ENCODE assay signal across 9 cellular contexts in genomic region chr9:89522979-89523305, GRCh38. TPM values are rescaled to one million over a fixed set of nuclear protein-coding genes. Genes with fewer than 3 reads are reported as not detected.
A peak's percentile ranks its signal among the peaks of the same experiment; 100 is the strongest.
DNase-seq lines count a peak whose midpoint lies in the region; ATAC-seq, FAIRE-seq and TF ChIP-seq lines count a peak whose summit lies in the region.
"Had no signal": no experiment of that assay in that cellular context is flagged by ENCODE, and none has a peak within 500 bp of the region (broad histone marks: within the 10 kb centered on the region; RNA-seq: fewer than 3 reads in every experiment).

No MANE protein-coding gene starts in this region.

- no peak overlapping the region for H3K14ac ChIP-seq in H1 (ENCODE audit: insufficient read length)

- H3K23me2 ChIP-seq in H1 (ENCODE audit: low read depth, low read length) = no peaks in the 10 kb centered on the region

- H3K4me1 Mint-ChIP-seq in CD14-positive monocyte = peaks cover 95% of the 10 kb centered on the region

- no peaks in the 10 kb centered on the region; a peak in 1 of 7 replicates for H3K27me3 ChIP-seq in H1 (replicated peaks in 1 of 4; ENCODE audit: control insufficient read depth in 3 of 4, extremely low read depth in 1 of 4, insufficient read depth in 3 of 4, low read length in 3 of 4)

- TF ChIP-seq POLR2A in H1 (IDR thresholded peaks at IDR 0.05; ENCODE audit: control extremely low read depth in 1 of 2, low read depth in 2 of 2, low read length in 2 of 2) = no peak

- H3K4ac ChIP-seq in H1 (replicated peaks; ENCODE audit: insufficient read length, low read depth, low read length) = no peak overlapping the region

- TF ChIP-seq CTCF in CD14-positive monocyte (IDR thresholded peaks at IDR 0.05) (no peak), H1 (IDR thresholded peaks at IDR 0.05; ENCODE audit: control extremely low read depth in 1 of 3, insufficient read depth in 1 of 3, low read depth in 1 of 3, low read length in 3 of 3) (no peak), GM10266 (IDR thresholded peaks at IDR 0.05; ENCODE audit: control insufficient read depth, insufficient read depth, low read depth, missing control alignments) (no peak)

- H3K9me3 ChIP-seq in H1 (ENCODE audit: insufficient read depth in 2 of 2, low read depth in 1 of 2, low read length in 1 of 2) = no peaks in the 10 kb centered on the region

- no peak overlapping the region for H3K4me3 Mint-ChIP-seq in CD14-positive monocyte

- TF ChIP-seq EP300 in H1 (IDR thresholded peaks at IDR 0.05; ENCODE audit: borderline replicate concordance in 1 of 2, low read depth in 2 of 2, low read length in 2 of 2) = no peak

- POLR2A ChIA-PET in H1 (lab: Charles Lee; ENCODE audit: partially characterized antibody) = interaction anchor here (1.2 kb wide), 1 partner anchor 11 kb away, joined by 3 read pairs; no protein-coding TSS in a partner anchor

- H4K91ac ChIP-seq in H1 (replicated peaks; ENCODE audit: insufficient read length, low read length) = peak overlapping the region; percentile 52

- H3K79me2 ChIP-seq in H1 (ENCODE audit: control insufficient read depth in 1 of 2, insufficient read depth in 2 of 2, low read length in 2 of 2) = no peaks in the 10 kb centered on the region

- peak overlapping the region; percentile 25 for H4K5ac ChIP-seq in H1 (ENCODE audit: insufficient read length, low read depth, low read length)

- H3K27ac ChIP-seq in H1 (ENCODE audit: low read depth, low read length) = no peak overlapping the region

- H3K4me3 ChIP-seq in Jurkat, Clone E6-1 (ENCODE audit: low read length) = peak overlapping the region; percentile 46
- no peak overlapping the region for H3K4me3 ChIP-seq in H1 (ENCODE audit: extremely low read depth in 1 of 4, insufficient read depth in 2 of 4, low read depth in 3 of 4, low read length in 4 of 4)

- no peak overlapping the region for H2BK5ac ChIP-seq in H1 (ENCODE audit: low read depth, low read length)

- no peak for TF ChIP-seq RAD21 in H1 (IDR thresholded peaks at IDR 0.05 in 1 of 2, conservative IDR thresholded peaks at IDR 0.05 in 1 of 2; ENCODE audit: low read depth in 2 of 2, low read length in 2 of 2)

- CTCF ChIA-PET in H1 (lab: Charles Lee; ENCODE audit: partially characterized antibody) = interaction anchor here (0.7 to 2.0 kb wide), 10 partner anchors 11 to 477 kb away, joined by 3 to 7 read pairs (median 3); no protein-coding TSS in a partner anchor

- 93% methylated on average over 1 of the region's 1 CpG; no CpG with 5 or more reads in 1 of the 2 experiments for WGBS in H1 (ENCODE audit: extremely low coverage in 1 of 2, insufficient coverage in 1 of 2, insufficient read length in 1 of 2, insufficient replicate concordance in 2 of 2, low coverage in 1 of 2, low lambda C conversion rate in 2 of 2, missing lambda C conversion rate in 1 of 2), 2 experiments

- no peaks in the 10 kb centered on the region for H3K79me1 ChIP-seq in H1 (ENCODE audit: low read depth, low read length)

- no peak overlapping the region for H4K8ac ChIP-seq in H1 (ENCODE audit: extremely low read depth, insufficient read depth, low read length)

- no peak overlapping the region for H2BK12ac ChIP-seq in H1 (ENCODE audit: low read depth, low read length)

- no peak overlapping the region for H3K23ac ChIP-seq in H1 (ENCODE audit: insufficient read length)

- H3K56ac ChIP-seq in H1 (replicated peaks; ENCODE audit: insufficient read length, low read depth, low read length) = no peak overlapping the region

- FAIRE-seq in H1 (lab: Jason Lieb, UNC) = no peak

- no peaks in the 10 kb centered on the region for H3K27me3 Mint-ChIP-seq in CD14-positive monocyte (ENCODE audit: low read depth in 3 of 3)

- H2BK20ac ChIP-seq in H1 (ENCODE audit: low read length) = no peak overlapping the region

- intact Hi-C loops in CD14-positive monocyte (cut with micrococcal nuclease) = loop anchor here (5.0 to 10.0 kb wide), 3 partner anchors 81 to 208 kb away; partner anchors contain the start of genes CKS2 (in 1 of the 2) and SECISBP2 (in 1 of the 2)

- no peak overlapping the region for H2BK15ac ChIP-seq in H1 (ENCODE audit: low read length)

- no peak overlapping the region for H3K4me2 ChIP-seq in H1 (ENCODE audit: insufficient read depth in 1 of 2, low read depth in 2 of 2, low read length in 2 of 2)

- peak; percentile 18 for ATAC-seq in GM19395 (IDR thresholded peaks at IDR 0.05; ENCODE audit: unreplicated experiment)

- no peaks in the 10 kb centered on the region for H4K20me1 ChIP-seq in H1 (replicated peaks in 1 of 2; ENCODE audit: control insufficient read depth in 1 of 2, insufficient read depth in 2 of 2, low read length in 2 of 2)

- H3K36me3 Mint-ChIP-seq in CD14-positive monocyte = peaks cover 5% of the 10 kb centered on the region in 2 donors

- H3K27ac Mint-ChIP-seq in CD14-positive monocyte = peak overlapping the region; percentile 93 to 98 (median 98)

- no peak overlapping the region for H2AFZ ChIP-seq in H1 (ENCODE audit: low read length)

- H3K18ac ChIP-seq in H1 (ENCODE audit: extremely low read depth, low read length) = no peak overlapping the region

- no peak overlapping the region for H2AK5ac ChIP-seq in H1 (ENCODE audit: low read depth, low read length)

- no peaks in the 10 kb centered on the region for H3K4me1 ChIP-seq in H1 (replicated peaks in 1 of 4; ENCODE audit: control insufficient read depth in 3 of 4, insufficient read depth in 4 of 4, low read length in 3 of 4)

- peaks cover 0 to 4% (median 0%) of the 10 kb centered on the region in 7 donors for H3K9me3 Mint-ChIP-seq in CD14-positive monocyte

- no peaks in the 10 kb centered on the region; a peak in 1 of 8 replicates for H3K36me3 ChIP-seq in H1 (ENCODE audit: control insufficient read depth in 2 of 4, insufficient read depth in 4 of 4, low read length in 3 of 4)

- H3K9ac ChIP-seq in H1 (replicated peaks in 1 of 4; ENCODE audit: extremely low read depth in 1 of 4, low read depth in 3 of 4, low read length in 3 of 4) = no peak overlapping the region

- no peak for DNase-seq in CD14-positive monocyte (ENCODE audit: low spot score)
- DNase-seq in Jurkat, Clone E6-1 (ENCODE audit: low read depth, low spot score) = no peak
- DNase-seq in H1 (ENCODE audit: low read depth in 1 of 2, low spot score in 2 of 2) = no peak
- no peak for DNase-seq in nucleus accumbens (lab: John Stamatoyannopoulos, UW)
- DNase-seq in NCI-H1694 treated with DMSO at 0.1 percent for 48 hours (lab: John Stamatoyannopoulos, UW) = no peak
- DNase-seq in GM10266 (ENCODE audit: extremely low spot score) = no peak
- no peak for DNase-seq in medulla oblongata (ENCODE audit: extremely low spot score)
- DNase-seq: Right ventricle myocardium superior had no signal

- no peak overlapping the region for H2BK120ac ChIP-seq in H1 (replicated peaks; ENCODE audit: low read depth, low read length)

TF ChIP-seq in H1, 55 proteins besides CTCF, POLR2A, EP300 and RAD21 (continues in another document):
- no peak for TF ChIP-seq SIRT6 (IDR thresholded peaks at IDR 0.05; ENCODE audit: low read length)
- TF ChIP-seq CBX5 (IDR thresholded peaks at IDR 0.05; ENCODE audit: low read depth, low read length) = no peak
- TF ChIP-seq KDM4A (IDR thresholded peaks at IDR 0.05; ENCODE audit: low read depth, low read length, severe bottlenecking) = no peak
- no peak for TF ChIP-seq PHF8 (conservative IDR thresholded peaks at IDR 0.05; ENCODE audit: low read depth, low read length)
- TF ChIP-seq SIN3A (conservative IDR thresholded peaks at IDR 0.05 in 1 of 2, IDR thresholded peaks at IDR 0.05 in 1 of 2; ENCODE audit: low read depth in 1 of 2, low read length in 2 of 2) = no peak
- no peak for TF ChIP-seq BRCA1 (IDR thresholded peaks at IDR 0.05; ENCODE audit: low read depth, low read length)
- TF ChIP-seq TCF12 (IDR thresholded peaks at IDR 0.05; ENCODE audit: low read depth, low read length) = no peak
- TF ChIP-seq RNF2 (IDR thresholded peaks at IDR 0.05; ENCODE audit: borderline replicate concordance, low read depth, low read length, missing control alignments, poor library complexity, severe bottlenecking) = no peak
- TF ChIP-seq TEAD4 (IDR thresholded peaks at IDR 0.05; ENCODE audit: low read depth, low read length) = no peak

RNA-seq across cellular contexts. Expression of gene SEMA4D, which starts 25.0 kb away (rescaled TPM):
- 10 to 100 TPM; 28.2 to 28.6 TPM for polyA plus RNA-seq in CD14-positive monocyte
- 50.1 TPM for polyA plus RNA-seq in Jurkat, Clone E6-1 (2012; ENCODE audit: insufficient read depth, insufficient read length)
- total RNA-seq in H1 (2021; fragmentation: NEBNext Ultra II Directional; extraction: Animal tissue kit (Norgen Biotek cat#: 25700)) = 63.1 and 70.4 TPM in 2 replicates
- 21.0 and 34.3 TPM in 2 replicates for polyA plus RNA-seq in H1 (2011; rRNA removed)
- 22.5 TPM for polyA plus RNA-seq in H1 (2011; cell fraction: cytosol; rRNA removed)
- 77.9 TPM for polyA plus RNA-seq in H1 (2011; cell fraction: nucleus; rRNA removed)
- 37.1 to 43.6 TPM (median 42.0 TPM) in 4 replicates for polyA plus RNA-seq in H1 (2012, experiment 1 of 2)
- polyA plus RNA-seq in H1 (2012, experiment 2 of 2) = 17.8 TPM
- 49.6 TPM for polyA plus RNA-seq in H1 (2013, experiment 1 of 2)
- 47.0 TPM for polyA plus RNA-seq in H1 (2013, experiment 2 of 2)
- polyA minus RNA-seq in H1 (2011; rRNA and poly(A)+ RNA removed) = 28.5 and 31.1 TPM in 2 replicates
- polyA minus RNA-seq in H1 (2011; cell fraction: cytosol; rRNA and poly(A)+ RNA removed) = 39.3 TPM
- polyA minus RNA-seq in H1 (2011; cell fraction: nucleus; rRNA and poly(A)+ RNA removed) = 60.8 TPM
